Comparison of ENCODE assay signal across 2 cellular contexts in the genomic region with DNA sequence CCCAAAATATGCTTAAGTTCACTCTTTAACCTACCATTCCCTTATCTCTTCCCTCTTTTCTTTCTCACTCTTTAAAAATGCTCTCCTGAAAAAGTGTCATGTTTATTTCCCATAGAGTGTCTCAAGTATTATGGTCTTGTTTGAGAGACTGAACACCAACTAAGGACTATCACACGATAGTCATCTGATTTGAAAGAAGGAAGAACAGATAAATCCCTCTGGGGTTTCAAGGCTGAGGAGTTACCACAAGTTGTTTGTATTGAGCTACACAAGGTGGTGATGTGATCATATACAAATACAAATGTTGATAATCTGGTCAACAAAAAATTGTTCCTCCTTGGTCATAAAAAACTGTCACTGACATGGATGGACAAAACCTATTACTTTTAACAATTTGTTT.
TF ChIP-seq lines count a peak whose summit lies in the region.

No MANE protein-coding gene starts in this region.

TF ChIP-seq in SK-N-SH, 30 proteins besides CTCF, POLR2A, EP300 and RAD21:
- TF ChIP-seq, protein P1, sequence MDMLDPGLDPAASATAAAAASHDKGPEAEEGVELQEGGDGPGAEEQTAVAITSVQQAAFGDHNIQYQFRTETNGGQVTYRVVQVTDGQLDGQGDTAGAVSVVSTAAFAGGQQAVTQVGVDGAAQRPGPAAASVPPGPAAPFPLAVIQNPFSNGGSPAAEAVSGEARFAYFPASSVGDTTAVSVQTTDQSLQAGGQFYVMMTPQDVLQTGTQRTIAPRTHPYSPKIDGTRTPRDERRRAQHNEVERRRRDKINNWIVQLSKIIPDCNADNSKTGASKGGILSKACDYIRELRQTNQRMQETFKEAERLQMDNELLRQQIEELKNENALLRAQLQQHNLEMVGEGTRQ (IDR thresholded peaks at IDR 0.05; ENCODE audit: borderline replicate concordance, low read depth, low read length) = no peak
- TF ChIP-seq CHD2 (IDR thresholded peaks at IDR 0.05; ENCODE audit: low read length, partially characterized antibody) = no peak
- TF ChIP-seq, protein P2, sequence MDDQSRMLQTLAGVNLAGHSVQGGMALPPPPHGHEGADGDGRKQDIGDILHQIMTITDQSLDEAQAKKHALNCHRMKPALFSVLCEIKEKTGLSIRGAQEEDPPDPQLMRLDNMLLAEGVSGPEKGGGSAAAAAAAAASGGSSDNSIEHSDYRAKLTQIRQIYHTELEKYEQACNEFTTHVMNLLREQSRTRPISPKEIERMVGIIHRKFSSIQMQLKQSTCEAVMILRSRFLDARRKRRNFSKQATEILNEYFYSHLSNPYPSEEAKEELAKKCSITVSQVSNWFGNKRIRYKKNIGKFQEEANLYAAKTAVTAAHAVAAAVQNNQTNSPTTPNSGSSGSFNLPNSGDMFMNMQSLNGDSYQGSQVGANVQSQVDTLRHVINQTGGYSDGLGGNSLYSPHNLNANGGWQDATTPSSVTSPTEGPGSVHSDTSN (IDR thresholded peaks at IDR 0.05) = no peak
- no peak for TF ChIP-seq JUND (IDR thresholded peaks at IDR 0.05)
- TF ChIP-seq RCOR1 (IDR thresholded peaks at IDR 0.05; ENCODE audit: low read length) = no peak
- no peak for TF ChIP-seq MXI1 (IDR thresholded peaks at IDR 0.05; ENCODE audit: low read depth, low read length)
- TF ChIP-seq NRF1 (IDR thresholded peaks at IDR 0.05; ENCODE audit: low read depth, low read length) = no peak
- TF ChIP-seq, protein P3, sequence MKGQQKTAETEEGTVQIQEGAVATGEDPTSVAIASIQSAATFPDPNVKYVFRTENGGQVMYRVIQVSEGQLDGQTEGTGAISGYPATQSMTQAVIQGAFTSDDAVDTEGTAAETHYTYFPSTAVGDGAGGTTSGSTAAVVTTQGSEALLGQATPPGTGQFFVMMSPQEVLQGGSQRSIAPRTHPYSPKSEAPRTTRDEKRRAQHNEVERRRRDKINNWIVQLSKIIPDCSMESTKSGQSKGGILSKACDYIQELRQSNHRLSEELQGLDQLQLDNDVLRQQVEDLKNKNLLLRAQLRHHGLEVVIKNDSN (IDR thresholded peaks at IDR 0.05; ENCODE audit: borderline replicate concordance, low read depth) = no peak
- no peak for TF ChIP-seq RFX5 (IDR thresholded peaks at IDR 0.05; ENCODE audit: low read length)
- TF ChIP-seq SIN3A (IDR thresholded peaks at IDR 0.05; ENCODE audit: borderline replicate concordance, low read depth, low read length) = no peak

TF ChIP-seq in SK-N-SH treated with all-trans-retinoic acid at 6 μM for 48 hours, 23 proteins besides CTCF, POLR2A, EP300 and RAD21 (continued from another document):
- TF ChIP-seq ZNF70 (CRISPR knock-in tag; IDR thresholded peaks at IDR 0.05) = no peak
- TF ChIP-seq ZNF565 (CRISPR knock-in tag; conservative IDR thresholded peaks at IDR 0.05; ENCODE audit: low read depth) = no peak
- no peak for TF ChIP-seq TOX (CRISPR knock-in tag; IDR thresholded peaks at IDR 0.05; ENCODE audit: borderline replicate concordance)
- TF ChIP-seq, protein P4, sequence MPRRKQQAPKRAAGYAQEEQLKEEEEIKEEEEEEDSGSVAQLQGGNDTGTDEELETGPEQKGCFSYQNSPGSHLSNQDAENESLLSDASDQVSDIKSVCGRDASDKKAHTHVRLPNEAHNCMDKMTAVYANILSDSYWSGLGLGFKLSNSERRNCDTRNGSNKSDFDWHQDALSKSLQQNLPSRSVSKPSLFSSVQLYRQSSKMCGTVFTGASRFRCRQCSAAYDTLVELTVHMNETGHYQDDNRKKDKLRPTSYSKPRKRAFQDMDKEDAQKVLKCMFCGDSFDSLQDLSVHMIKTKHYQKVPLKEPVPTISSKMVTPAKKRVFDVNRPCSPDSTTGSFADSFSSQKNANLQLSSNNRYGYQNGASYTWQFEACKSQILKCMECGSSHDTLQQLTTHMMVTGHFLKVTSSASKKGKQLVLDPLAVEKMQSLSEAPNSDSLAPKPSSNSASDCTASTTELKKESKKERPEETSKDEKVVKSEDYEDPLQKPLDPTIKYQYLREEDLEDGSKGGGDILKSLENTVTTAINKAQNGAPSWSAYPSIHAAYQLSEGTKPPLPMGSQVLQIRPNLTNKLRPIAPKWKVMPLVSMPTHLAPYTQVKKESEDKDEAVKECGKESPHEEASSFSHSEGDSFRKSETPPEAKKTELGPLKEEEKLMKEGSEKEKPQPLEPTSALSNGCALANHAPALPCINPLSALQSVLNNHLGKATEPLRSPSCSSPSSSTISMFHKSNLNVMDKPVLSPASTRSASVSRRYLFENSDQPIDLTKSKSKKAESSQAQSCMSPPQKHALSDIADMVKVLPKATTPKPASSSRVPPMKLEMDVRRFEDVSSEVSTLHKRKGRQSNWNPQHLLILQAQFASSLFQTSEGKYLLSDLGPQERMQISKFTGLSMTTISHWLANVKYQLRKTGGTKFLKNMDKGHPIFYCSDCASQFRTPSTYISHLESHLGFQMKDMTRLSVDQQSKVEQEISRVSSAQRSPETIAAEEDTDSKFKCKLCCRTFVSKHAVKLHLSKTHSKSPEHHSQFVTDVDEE (CRISPR knock-in tag; IDR thresholded peaks at IDR 0.05) = no peak
- TF ChIP-seq, protein P5, sequence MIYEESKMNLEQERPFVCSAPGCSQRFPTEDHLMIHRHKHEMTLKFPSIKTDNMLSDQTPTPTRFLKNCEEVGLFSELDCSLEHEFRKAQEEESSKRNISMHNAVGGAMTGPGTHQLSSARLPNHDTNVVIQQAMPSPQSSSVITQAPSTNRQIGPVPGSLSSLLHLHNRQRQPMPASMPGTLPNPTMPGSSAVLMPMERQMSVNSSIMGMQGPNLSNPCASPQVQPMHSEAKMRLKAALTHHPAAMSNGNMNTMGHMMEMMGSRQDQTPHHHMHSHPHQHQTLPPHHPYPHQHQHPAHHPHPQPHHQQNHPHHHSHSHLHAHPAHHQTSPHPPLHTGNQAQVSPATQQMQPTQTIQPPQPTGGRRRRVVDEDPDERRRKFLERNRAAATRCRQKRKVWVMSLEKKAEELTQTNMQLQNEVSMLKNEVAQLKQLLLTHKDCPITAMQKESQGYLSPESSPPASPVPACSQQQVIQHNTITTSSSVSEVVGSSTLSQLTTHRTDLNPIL (CRISPR knock-in tag; IDR thresholded peaks at IDR 0.05; ENCODE audit: low read depth) = no peak
- no peak for TF ChIP-seq CSDC2 (CRISPR knock-in tag; IDR thresholded peaks at IDR 0.05)
- no peak for TF ChIP-seq RARB (CRISPR knock-in tag; IDR thresholded peaks at IDR 0.05)
- TF ChIP-seq ZC3H10 (CRISPR knock-in tag; IDR thresholded peaks at IDR 0.05) = no peak
- no peak for TF ChIP-seq OSR1 (CRISPR knock-in tag; IDR thresholded peaks at IDR 0.05)
TF ChIP-seq in SK-N-SH treated with all-trans-retinoic acid at 6 μM for 48 hours: peak in this region for 0.
